8 cellular contexts compared by ENCODE assay signal in genomic region chr3:184186902-184187207, GRCh38. TPM values are rescaled to one million over a fixed set of nuclear protein-coding genes. Genes with fewer than 3 reads are reported as not detected.
DNase-seq lines count a peak whose midpoint lies in the region; ATAC-seq, FAIRE-seq and TF ChIP-seq lines count a peak whose summit lies in the region.

No MANE protein-coding gene starts in this region.

- H3K79me2 ChIP-seq in DND-41 (ENCODE audit: insufficient read depth, low read length) (peaks cover 33% of the 10 kb centered on the region), OCI-LY7 (ENCODE audit: insufficient read depth, low read depth, low read length) (peaks cover 23% of the 10 kb centered on the region)

- H3K4me2 ChIP-seq in DND-41 (ENCODE audit: insufficient read depth, low read length) (peak overlapping the region; percentile 71), OCI-LY7 (ENCODE audit: low read length) (peak overlapping the region; percentile 88)

- H3K9me3 ChIP-seq in DND-41 (ENCODE audit: insufficient read depth, low read length, severe bottlenecking), result no peaks in the 10 kb centered on the region
- H3K9me3 ChIP-seq in OCI-LY7 (ENCODE audit: low read length), result no peaks in the 10 kb centered on the region
- H3K9me3 ChIP-seq in ovary, result no peaks in the 10 kb centered on the region

- CTCF ChIA-PET in OCI-LY7 (lab: Charles Lee; ENCODE audit: unreplicated experiment) (interaction anchor here (0.6 kb wide), 1 partner anchor 77 kb away, joined by 5 read pairs; no protein-coding TSS in a partner anchor), GM10248 (lab: Yijun Ruan, JAX) (interaction anchor here (1.1 to 1.9 kb wide), 4 partner anchors 12 to 106 kb away, joined by 3 to 13 read pairs (median 4); no protein-coding TSS in a partner anchor)

- H4K20me1 ChIP-seq in DND-41 (ENCODE audit: insufficient read depth, low read length), result peaks cover 17% of the 10 kb centered on the region
- H4K20me1 ChIP-seq in OCI-LY7 (ENCODE audit: insufficient read depth, low read length), result peaks cover 7% of the 10 kb centered on the region; the same call in 1 of the 2 replicates

- TSS peak; percentile 39 for BruUV-seq in OCI-LY7 (replicated peaks; lab: Mats Ljungman, UMichigan)

- no peak for DNase-seq in DND-41
- no peak for DNase-seq in OCI-LY7 (ENCODE audit: low spot score)
- DNase-seq in epithelial cell of prostate (ENCODE audit: low read depth, low spot score), result no peak
- DNase-seq in ovary, result no peak
- no peak for DNase-seq in GM10248 (ENCODE audit: extremely low spot score)
- no peak for DNase-seq in stimulated activated CD4-positive, alpha-beta T cell treated with anti-CD3 and anti-CD28 coated beads, Interleukin-15, amount 100 ng/mL, for 24 hours
- DNase-seq in H54 (ENCODE audit: insufficient read length, low spot score), result no peak

- peak overlapping the region; percentile 47 to 68; a peak in 3 of 4 replicates for H3K4me3 ChIP-seq in DND-41 (ENCODE audit: low read depth in 1 of 2, low read length in 2 of 2)
- H3K4me3 ChIP-seq in OCI-LY7 (ENCODE audit: low read depth, low read length, poor library complexity, severe bottlenecking), result peak overlapping the region; percentile 97
- H3K4me3 ChIP-seq in ovary, result peak overlapping the region; percentile 85

- ATAC-seq in DND-41 (ENCODE audit: insufficient read depth, low read depth) (no peak), HG03280 (IDR thresholded peaks at IDR 0.05; ENCODE audit: unreplicated experiment) (no peak)

- H3K9me2 ChIP-seq in OCI-LY7 (ENCODE audit: insufficient read depth, low read length), result no peaks in the 10 kb centered on the region

- intact Hi-C loops in OCI-LY7 (cut with micrococcal nuclease; ENCODE audit: unreplicated experiment) (loop anchor here (2.0 to 5.0 kb wide), 2 partner anchors 52 to 60 kb away; partner anchors contain the start of genes ALG3, EEF1AKMT4 and EIF2B5), ovary (cut with DNase I) (loop anchor here (2.0 to 10.0 kb wide), 4 partner anchors 54 to 305 kb away; partner anchors contain the start of genes ALG3 (in 2 of the 4), EEF1AKMT4 (in 2 of the 4) and PARL (in 1 of the 4))

- H3K27me3 ChIP-seq in DND-41 (ENCODE audit: insufficient read depth, low read length, poor library complexity) (no peaks in the 10 kb centered on the region), ovary (no peaks in the 10 kb centered on the region)

- TF ChIP-seq CTCF in DND-41 (IDR thresholded peaks at IDR 0.05; ENCODE audit: borderline replicate concordance, extremely low read depth, low read length, poor library complexity, severe bottlenecking) (no peak), OCI-LY7 (conservative IDR thresholded peaks at IDR 0.05; ENCODE audit: low read length) (no peak), ovary (IDR thresholded peaks at IDR 0.05) (no peak), GM10248 (IDR thresholded peaks at IDR 0.05; ENCODE audit: control extremely low read depth, extremely low read depth, low read depth, missing control alignments) (no peak)

- H3K36me3 ChIP-seq in DND-41 (ENCODE audit: insufficient read depth, low read length) (peaks cover 70% of the 10 kb centered on the region), OCI-LY7 (ENCODE audit: insufficient read depth, low read length) (peaks cover 73% of the 10 kb centered on the region), ovary (no peaks in the 10 kb centered on the region)

- FAIRE-seq in H54 (lab: Jason Lieb, UNC), result no peak

- H3K9ac ChIP-seq in DND-41 (ENCODE audit: low read depth, low read length), result peak overlapping the region; percentile 62

- POLR2A ChIA-PET in OCI-LY7 (lab: Charles Lee) (interaction anchor here (0.8 to 2.5 kb wide), 5 partner anchors 8 to 100 kb away, joined by 3 to 20 read pairs (median 3); partner anchors contain the start of gene DVL3), GM10248 (lab: Yijun Ruan, JAX) (interaction anchor here (0.5 kb wide), 1 partner anchor 11 kb away, joined by 3 read pairs; no protein-coding TSS in a partner anchor)

- TF ChIP-seq POLR2A in ovary (IDR thresholded peaks at IDR 0.05) (no peak), H54 (IDR thresholded peaks at IDR 0.05; ENCODE audit: low read depth, low read length) (no peak)

- no peak overlapping the region for H2AFZ ChIP-seq in DND-41 (ENCODE audit: low read depth, low read length)
- H2AFZ ChIP-seq in OCI-LY7 (ENCODE audit: low read length), result no peak overlapping the region

- peak overlapping the region; percentile 61 for H3K27ac ChIP-seq in DND-41 (ENCODE audit: low read length)
- H3K27ac ChIP-seq in OCI-LY7 (ENCODE audit: low read depth, low read length, poor library complexity, severe bottlenecking), result no peak overlapping the region
- peak overlapping the region; percentile 70 for H3K27ac ChIP-seq in epithelial cell of prostate
- H3K27ac ChIP-seq in ovary, result no peak overlapping the region

- TF ChIP-seq EP300 in ovary (IDR thresholded peaks at IDR 0.05), result no peak

- WGBS in ovary, 3 donors, result 2 to 10% (median 4%) methylated on average over 3 of the region's 3 CpGs

- H3K4me1 ChIP-seq in DND-41 (ENCODE audit: insufficient read depth, low read length), result peaks cover 29% of the 10 kb centered on the region
- H3K4me1 ChIP-seq in OCI-LY7 (ENCODE audit: insufficient read depth, low read length, poor library complexity, severe bottlenecking), result peaks cover 16% of the 10 kb centered on the region
- peaks cover 4% of the 10 kb centered on the region for H3K4me1 ChIP-seq in ovary (ENCODE audit: insufficient read depth)

RNA-seq across cellular contexts. Expression of gene ABCF3, which starts 0.9 kb away (rescaled TPM):
- total RNA-seq in OCI-LY7 (2014; rRNA removed; shearing (Covaris generic)), result 38.9 and 51.6 TPM in 2 replicates
- 59.0 and 67.1 TPM in 2 replicates for total RNA-seq in OCI-LY7 (2022)
- 10 to 100 TPM; 56.6 to 82.0 (median 61.7) TPM for total RNA-seq in ovary
- 10 to 100 TPM; 30.2 to 42.8 TPM for polyA plus RNA-seq in ovary

RNA-seq across cellular contexts. Expression of gene AP2M1, which starts 12.2 kb away (rescaled TPM):
- 141 and 147 TPM in 2 replicates for total RNA-seq in OCI-LY7 (2014; rRNA removed; shearing (Covaris generic))
- 158 and 168 TPM in 2 replicates for total RNA-seq in OCI-LY7 (2022)
- 100 to 1,000 TPM; 107 to 281 (median 252) TPM for total RNA-seq in ovary
- polyA plus RNA-seq in ovary, result 100 to 1,000 TPM; 236 to 371 TPM

RNA-seq across cellular contexts. Expression of gene DVL3, which starts 31.7 kb away (rescaled TPM):
- 38.5 and 41.3 TPM in 2 replicates for total RNA-seq in OCI-LY7 (2014; rRNA removed; shearing (Covaris generic))
- 65.6 and 70.4 TPM in 2 replicates for total RNA-seq in OCI-LY7 (2022)
- 10 to 100 TPM; 30.2 to 93.8 (median 74.8) TPM for total RNA-seq in ovary
- 10 to 100 TPM; 40.8 to 48.1 TPM for polyA plus RNA-seq in ovary

RNA-seq across cellular contexts. Expression of gene VWA5B2, which starts 42.5 kb away (rescaled TPM):
- not detected in 2 replicates for total RNA-seq in OCI-LY7 (2014; rRNA removed; shearing (Covaris generic))
- total RNA-seq in OCI-LY7 (2022), result not detected in 2 replicates
- total RNA-seq in ovary, result 1 to 10 TPM in 1 of 7 donors, under 1 TPM in 5, not detected in 1; 0.24 to 5.9 (median 0.64) TPM
- under 1 TPM; 0.15 to 0.36 TPM for polyA plus RNA-seq in ovary

RNA-seq across cellular contexts. Expression of gene EIF2B5, which starts 51.7 kb away (rescaled TPM):
- total RNA-seq in OCI-LY7 (2014; rRNA removed; shearing (Covaris generic)), result 41.1 and 66.1 TPM in 2 replicates
- total RNA-seq in OCI-LY7 (2022) (56.7 and 57.4 TPM in 2 replicates), ovary (10 to 100 TPM; 18.6 to 31.9 (median 28.7) TPM)
- polyA plus RNA-seq in ovary, result 10 to 100 TPM; 26.2 to 42.4 TPM

Comparison
In these comparisons a context has a peak if more than half of its experiments do, and no peak if none do; other contexts are left out.
1. H3K27ac ChIP-seq: peak in DND-41 (single experiment) and epithelial cell of prostate (single experiment); none in OCI-LY7 (single experiment) and ovary (0 of 2).
2. Peak in every context shown above with its lines, with median percentiles within 50 percentile points of each other: H3K4me3 ChIP-seq.